Comparison of ENCODE assay signal across 7 cellular contexts in the genomic region with DNA sequence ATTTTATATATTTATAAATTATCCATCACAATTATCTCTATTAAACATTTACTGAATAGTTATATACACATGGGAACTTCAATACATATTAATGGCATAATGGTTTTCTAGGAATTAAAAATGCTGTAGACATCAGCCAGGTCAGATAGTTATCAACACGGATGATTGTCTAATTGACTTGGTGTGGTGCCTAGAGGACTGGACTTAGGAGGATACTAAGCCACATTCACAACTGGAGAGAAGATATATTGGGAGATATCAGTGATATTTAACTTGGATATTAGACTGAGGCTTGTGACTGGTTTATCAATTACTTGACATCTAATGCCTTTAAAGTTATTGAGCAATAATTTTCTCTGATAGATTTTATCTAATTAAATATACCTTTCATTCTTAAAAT.
"Had no signal": no experiment of that assay in that cellular context is flagged by ENCODE, and none has a peak within 500 bp of the region (broad histone marks: within the 10 kb centered on the region; RNA-seq: fewer than 3 reads in every experiment).

No MANE protein-coding gene starts in this region.

- DNase-seq: IMR-90, KBM-7, KG1 had no signal

- H3K27ac ChIP-seq: HL-60 had no signal

- FAIRE-seq: HepG2, HTR-8/SVneo, K562 had no signal

- ATAC-seq: HepG2, K562 had no signal

- H3K4me3 ChIP-seq: K562 had no signal
